8 cellular contexts compared by ENCODE assay signal in genomic region chr1:150568567-150568966, GRCh38. TPM values are rescaled to one million over a fixed set of nuclear protein-coding genes. Genes with fewer than 3 reads are reported as not detected.
DNase-seq lines count a peak whose midpoint lies in the region; ATAC-seq, FAIRE-seq and TF ChIP-seq lines count a peak whose summit lies in the region.

No MANE protein-coding gene starts in this region.

- POLR2A ChIA-PET in GM12878 (lab: Charles Lee), result interaction anchor here (0.5 to 11.4 kb wide), 9 partner anchors 8 to 357 kb away, joined by 3 to 324 read pairs (median 7); partner anchors contain the start of genes ENSA, GOLPH3L and MCL1

- CTCF ChIA-PET in activated naive CD4-positive, alpha-beta T cell treated with anti-CD3 and anti-CD28 coated beads, Interleukin-2, amount 10 ng/mL, durations not matched to agents 7 days and 5 days (lab: Charles Lee), result interaction anchor here (1.2 to 13.1 kb wide), 5 partner anchors 5 to 196 kb away, joined by 3 to 221 read pairs (median 11); partner anchors contain the start of genes CTSS and MCL1
- CTCF ChIA-PET in GM12878 (lab: Yijun Ruan, JAX), result interaction anchor here (1.0 to 16.3 kb wide), 5 partner anchors 5 to 61 kb away, joined by 3 to 390 read pairs (median 289); partner anchors contain the start of genes ENSA and MCL1

- no peak overlapping the region for H2AFZ ChIP-seq in GM12878 (ENCODE audit: control insufficient read depth, low read depth, low read length)

- H3K27ac ChIP-seq in GM12878 (ENCODE audit: control insufficient read depth, insufficient read depth) (peak overlapping the region; percentile 98), mesodermal cell (ENCODE audit: low read depth, low read length, severe bottlenecking) (peak overlapping the region; percentile 98), uterus (peak overlapping the region; percentile 99)

- SMC1A ChIA-PET in GM12878 (lab: Charles Lee; ENCODE audit: uncharacterized antibody, unreplicated experiment), result interaction anchor here (0.9 to 12.5 kb wide), 9 partner anchors 8 to 197 kb away, joined by 3 to 388 read pairs (median 4); partner anchors contain the start of genes CTSS, ENSA, GOLPH3L and MCL1

- H3K9me3 Mint-ChIP-seq in activated naive CD4-positive, alpha-beta T cell treated with anti-CD3 and anti-CD28 coated beads, Interleukin-2, amount 10 ng/mL, durations not matched to agents 7 days and 5 days, result no peaks in the 10 kb centered on the region

- H3K9me3 ChIP-seq in GM12878 (replicated peaks; ENCODE audit: control insufficient read depth, insufficient read depth, low read length) (no peaks in the 10 kb centered on the region), mesodermal cell (ENCODE audit: control insufficient read depth, low read length) (no peaks in the 10 kb centered on the region), uterus (no peaks in the 10 kb centered on the region)

- TF ChIP-seq CTCF in GM12878 (IDR thresholded peaks at IDR 0.05 in 2 of 3, conservative IDR thresholded peaks at IDR 0.05 in 1 of 3; ENCODE audit: control insufficient read depth in 2 of 3, extremely low read depth in 1 of 3, insufficient read depth in 1 of 3, low read depth in 3 of 3, low read length in 3 of 3) (no peak), uterus (IDR thresholded peaks at IDR 0.05) (no peak)

- peak overlapping the region; percentile 94 for H3K27ac Mint-ChIP-seq in activated naive CD4-positive, alpha-beta T cell treated with anti-CD3 and anti-CD28 coated beads, Interleukin-2, amount 10 ng/mL, durations not matched to agents 7 days and 5 days

- ATAC-seq in GM12878, result peak; percentile 12

- no peak for TF ChIP-seq EP300 in GM12878 (IDR thresholded peaks at IDR 0.05; ENCODE audit: borderline replicate concordance in 1 of 2, control insufficient read depth in 1 of 2, low read depth in 2 of 2, low read length in 2 of 2)

- peaks cover 95% of the 10 kb centered on the region for H3K4me1 Mint-ChIP-seq in activated naive CD4-positive, alpha-beta T cell treated with anti-CD3 and anti-CD28 coated beads, Interleukin-2, amount 10 ng/mL, durations not matched to agents 7 days and 5 days

- H3K4me1 ChIP-seq in GM12878 (ENCODE audit: control insufficient read depth, insufficient read depth, low read length) (peaks cover 73% of the 10 kb centered on the region), mesodermal cell (ENCODE audit: control insufficient read depth, insufficient read depth, low read length, poor library complexity, severe bottlenecking) (peaks cover 57% of the 10 kb centered on the region), uterus (peaks cover 40 to 44% of the 10 kb centered on the region in 2 donors)

- H4K20me1 ChIP-seq in GM12878 (ENCODE audit: control insufficient read depth, insufficient read depth), result no peaks in the 10 kb centered on the region

- in situ Hi-C loops in GM12878 (cut with MboI), result loop anchor here (5.0 kb wide), 1 partner anchor 44 kb away; no protein-coding TSS in a partner anchor

- RAD21 ChIA-PET in GM12878 (lab: Charles Lee; ENCODE audit: unreplicated experiment), result interaction anchor here (1.2 to 12.1 kb wide), 7 partner anchors 8 to 198 kb away, joined by 3 to 387 read pairs (median 10); partner anchors contain the start of genes ENSA and MCL1

- peaks cover 77% of the 10 kb centered on the region for H3K79me2 ChIP-seq in GM12878 (ENCODE audit: control insufficient read depth, insufficient read depth, low read length)

- TF ChIP-seq POLR2A in GM12878 (IDR thresholded peaks at IDR 0.05; ENCODE audit: low read depth, low read length), result no peak
- TF ChIP-seq POLR2A in uterus (IDR thresholded peaks at IDR 0.05), result no peak

- peak overlapping the region; percentile 81 for H3K4me3 Mint-ChIP-seq in activated naive CD4-positive, alpha-beta T cell treated with anti-CD3 and anti-CD28 coated beads, Interleukin-2, amount 10 ng/mL, durations not matched to agents 7 days and 5 days

- BruUV-seq in GM12878 (replicated peaks; lab: Mats Ljungman, UMichigan), result no TSS peak

- H3K9ac ChIP-seq in GM12878 (ENCODE audit: control insufficient read depth, insufficient read depth, low read length), result peak overlapping the region; percentile 77

- TF ChIP-seq RAD21 in GM12878 (IDR thresholded peaks at IDR 0.05; ENCODE audit: insufficient read depth, low read depth, low read length), result no peak

- intact Hi-C loops in GM12878 (cut with micrococcal nuclease; ENCODE audit: unreplicated experiment), result no loop called here
- intact Hi-C loops in uterus (cut with DNase I; ENCODE audit: low total_unique reads), result no loop called here

- H3K36me3 ChIP-seq in GM12878 (ENCODE audit: control insufficient read depth in 2 of 2, insufficient read depth in 2 of 2, low read length in 1 of 2) (peaks cover 3 to 8% of the 10 kb centered on the region in 2 experiments; a peak in 3 of 4 replicates), mesodermal cell (ENCODE audit: control insufficient read depth, insufficient read depth, low read length) (peaks cover 32% of the 10 kb centered on the region), uterus (no peaks in the 10 kb centered on the region)

- no peak for FAIRE-seq in GM12878 (lab: Jason Lieb, UNC)

- H3K27me3 Mint-ChIP-seq in activated naive CD4-positive, alpha-beta T cell treated with anti-CD3 and anti-CD28 coated beads, Interleukin-2, amount 10 ng/mL, durations not matched to agents 7 days and 5 days, result no peaks in the 10 kb centered on the region

- H3K27me3 ChIP-seq in GM12878 (replicated peaks in 1 of 2; ENCODE audit: control insufficient read depth in 2 of 2, insufficient read depth in 2 of 2, low read length in 1 of 2) (no peaks in the 10 kb centered on the region), uterus (no peaks in the 10 kb centered on the region)

- H3K4me3 ChIP-seq in GM12878 (peak overlapping the region; percentile 49; the same call in 1 of the 2 replicates), mesodermal cell (ENCODE audit: extremely low read depth, insufficient read depth, low read length, poor library complexity, severe bottlenecking) (peak overlapping the region; percentile 6), uterus (peak overlapping the region; percentile 33 to 40)

- DNase-seq in activated naive CD4-positive, alpha-beta T cell treated with anti-CD3 and anti-CD28 coated beads, Interleukin-2, amount 10 ng/mL, durations not matched to agents 7 days and 5 days, result no peak
- no peak for DNase-seq in activated naive CD4-positive, alpha-beta T cell treated with Interleukin-2 at 50 U/mL for 16 hours
- no peak for DNase-seq in GM12878 (ENCODE audit: low read depth, low spot score)
- DNase-seq in uterus, result peak in 1 of 2 donors; percentile 28
- no peak for DNase-seq in dedifferentiated amniotic fluid mesenchymal stem cell (ENCODE audit: extremely low spot score)
- DNase-seq in T-helper 9 cell, result no peak
- no peak for DNase-seq in SKM-1 (lab: John Stamatoyannopoulos, UW; ENCODE audit: unreplicated experiment)

- H3K36me3 Mint-ChIP-seq in activated naive CD4-positive, alpha-beta T cell treated with anti-CD3 and anti-CD28 coated beads, Interleukin-2, amount 10 ng/mL, durations not matched to agents 7 days and 5 days, result peaks cover 54% of the 10 kb centered on the region

- peak overlapping the region; percentile 96 for H3K4me2 ChIP-seq in GM12878 (ENCODE audit: control insufficient read depth, insufficient read depth)

RNA-seq across cellular contexts. Expression of gene MCL1, which starts 10.8 kb away (rescaled TPM):
- total RNA-seq in GM12878 (2013; cell fraction: nucleolus; rRNA removed), result 113 and 120 TPM in 2 replicates
- total RNA-seq in GM12878 (2014; rRNA removed) (92.5 and 101 TPM in 2 replicates), GM12878 (2014; rRNA removed; fragmentation: Illumina TruSeq; extraction: Trizol) (99.4 and 99.6 TPM in 2 replicates), GM12878 (2021) (142 and 148 TPM in 2 replicates), uterus (100 to 1,000 TPM; 125 to 266 (median 207) TPM)
- 89.1 TPM for polyA plus RNA-seq in GM12878 (2011; ENCODE audit: low read depth)
- polyA plus RNA-seq in GM12878 (2011; rRNA removed) (102 and 141 TPM in 2 replicates), GM12878 (2014; fragmentation: Illumina TruSeq; extraction: Trizol) (109 and 133 TPM in 2 replicates), GM12878 (2014; fragmentation: Nextera tagmentation; extraction: Ambion mirVana) (10 to 100 TPM; 18.1 to 25.5 TPM), GM12878 (2014; rRNA removed) (74.7 and 80.2 TPM in 2 replicates), GM12878 (2016; fragmentation: Nextera tagmentation; extraction: Ambion mirVana) (10 to 100 TPM; 52.6 to 60.3 TPM)
- 47.3 and 50.1 TPM in 2 replicates for polyA plus RNA-seq in GM12878 (2011; cell fraction: cytosol; rRNA removed)
- 96.0 and 105 TPM in 2 replicates for polyA plus RNA-seq in GM12878 (2011; cell fraction: nucleus; rRNA removed)
- polyA plus RNA-seq in GM12878 (2012), result 124 and 128 TPM in 2 replicates
- 86.6 and 103 TPM in 2 replicates for polyA minus RNA-seq in GM12878 (2011; rRNA and poly(A)+ RNA removed)
- 37.0 and 38.8 TPM in 2 replicates for polyA minus RNA-seq in GM12878 (2011; cell fraction: cytosol; rRNA and poly(A)+ RNA removed)
- polyA minus RNA-seq in GM12878 (2011; cell fraction: nucleus; rRNA and poly(A)+ RNA removed), result 89.3 and 122 TPM in 2 replicates
- 150 TPM for polyA plus RNA-seq in mesodermal cell (2013, experiment 1 of 2)
- 143 TPM for polyA plus RNA-seq in mesodermal cell (2013, experiment 2 of 2)

RNA-seq across cellular contexts. Expression of gene ADAMTSL4, which starts 19.4 kb away (rescaled TPM):
- not detected in 2 replicates for total RNA-seq in GM12878 (2013; cell fraction: nucleolus; rRNA removed)
- total RNA-seq in GM12878 (2014; rRNA removed) (not detected in 2 replicates), GM12878 (2014; rRNA removed; fragmentation: Illumina TruSeq; extraction: Trizol) (not detected in 2 replicates), GM12878 (2021) (0.15 and 0.21 TPM in 2 replicates), uterus (100 to 1,000 TPM in 1 of 4 donors, 10 to 100 TPM in 3; 15.9 to 133 (median 35.4) TPM)
- polyA plus RNA-seq in GM12878 (2011; ENCODE audit: low read depth), result 0.35 TPM
- polyA plus RNA-seq in GM12878 (2011; rRNA removed) (not detected in 2 replicates), GM12878 (2014; fragmentation: Illumina TruSeq; extraction: Trizol) (not detected in 2 replicates), GM12878 (2014; fragmentation: Nextera tagmentation; extraction: Ambion mirVana) (under 1 TPM; 0.04 to 0.05 TPM), GM12878 (2014; rRNA removed) (not detected in 2 replicates), GM12878 (2016; fragmentation: Nextera tagmentation; extraction: Ambion mirVana) (under 1 TPM; 0.04 to 0.09 TPM)
- polyA plus RNA-seq in GM12878 (2011; cell fraction: cytosol; rRNA removed), result not detected in 2 replicates
- 0.06 and 0.15 TPM in 2 replicates for polyA plus RNA-seq in GM12878 (2011; cell fraction: nucleus; rRNA removed)
- polyA plus RNA-seq in GM12878 (2012), result 0.13 and 0.49 TPM in 2 replicates
- 0.07 TPM in 1 of 2 replicates, not detected in the other for polyA minus RNA-seq in GM12878 (2011; rRNA and poly(A)+ RNA removed)
- not detected in 2 replicates for polyA minus RNA-seq in GM12878 (2011; cell fraction: cytosol; rRNA and poly(A)+ RNA removed)
- not detected in 2 replicates for polyA minus RNA-seq in GM12878 (2011; cell fraction: nucleus; rRNA and poly(A)+ RNA removed)
- 6.7 TPM for polyA plus RNA-seq in mesodermal cell (2013, experiment 1 of 2)
- polyA plus RNA-seq in mesodermal cell (2013, experiment 2 of 2), result 7.2 TPM

RNA-seq across cellular contexts. Expression of gene FALEC, which starts 53.0 kb away (rescaled TPM):
- not detected in 2 replicates for total RNA-seq in GM12878 (2013; cell fraction: nucleolus; rRNA removed)
- not detected in 2 replicates for total RNA-seq in GM12878 (2014; rRNA removed)
- 0.31 and 0.37 TPM in 2 replicates for total RNA-seq in GM12878 (2014; rRNA removed; fragmentation: Illumina TruSeq; extraction: Trizol)
- total RNA-seq in GM12878 (2021), result 0.41 TPM in 1 of 2 replicates, not detected in the other
- polyA plus RNA-seq in GM12878 (2011; ENCODE audit: low read depth), result not detected
- 0.27 TPM in 1 of 2 replicates, not detected in the other for polyA plus RNA-seq in GM12878 (2011; rRNA removed)
- polyA plus RNA-seq in GM12878 (2011; cell fraction: cytosol; rRNA removed), result not detected in 2 replicates
- 0.27 TPM in 1 of 2 replicates, not detected in the other for polyA plus RNA-seq in GM12878 (2011; cell fraction: nucleus; rRNA removed)
- polyA plus RNA-seq in GM12878 (2012), result not detected in 2 replicates
- 0.40 TPM in 1 of 2 replicates, not detected in the other for polyA plus RNA-seq in GM12878 (2014; fragmentation: Illumina TruSeq; extraction: Trizol)
- under 1 TPM in 1 of 2 experiments, not detected in 1; 0.21 TPM for polyA plus RNA-seq in GM12878 (2014; fragmentation: Nextera tagmentation; extraction: Ambion mirVana)
- not detected in 2 replicates for polyA plus RNA-seq in GM12878 (2014; rRNA removed)
- under 1 TPM; 0.32 to 0.71 TPM for polyA plus RNA-seq in GM12878 (2016; fragmentation: Nextera tagmentation; extraction: Ambion mirVana)
- polyA minus RNA-seq in GM12878 (2011; rRNA and poly(A)+ RNA removed), result not detected in 2 replicates
- polyA minus RNA-seq in GM12878 (2011; cell fraction: cytosol; rRNA and poly(A)+ RNA removed), result not detected in 2 replicates
- 0.60 and 1.2 TPM in 2 replicates for polyA minus RNA-seq in GM12878 (2011; cell fraction: nucleus; rRNA and poly(A)+ RNA removed)
- not detected for polyA plus RNA-seq in mesodermal cell (2013, experiment 1 of 2)
- polyA plus RNA-seq in mesodermal cell (2013, experiment 2 of 2), result not detected
- 1 to 10 TPM in 1 of 4 donors, under 1 TPM in 1, not detected in 2; 0.88 to 1.0 TPM for total RNA-seq in uterus

Comparison
In these comparisons a context has a peak if more than half of its experiments do, and no peak if none do; other contexts are left out.
1. RNA of gene ADAMTSL4, which starts 19.4 kb away (total RNA-seq): 15.9 to 133 TPM in uterus; 0.15 to 0.21 TPM in GM12878; every median in the first group is over 10 times any median in the second.
2. Peak in every context shown above with its lines, with median percentiles within 50 percentile points of each other: H3K27ac ChIP-seq and H3K4me3 ChIP-seq.